ENCODE assay signal across 8 cellular contexts in the genomic region with DNA sequence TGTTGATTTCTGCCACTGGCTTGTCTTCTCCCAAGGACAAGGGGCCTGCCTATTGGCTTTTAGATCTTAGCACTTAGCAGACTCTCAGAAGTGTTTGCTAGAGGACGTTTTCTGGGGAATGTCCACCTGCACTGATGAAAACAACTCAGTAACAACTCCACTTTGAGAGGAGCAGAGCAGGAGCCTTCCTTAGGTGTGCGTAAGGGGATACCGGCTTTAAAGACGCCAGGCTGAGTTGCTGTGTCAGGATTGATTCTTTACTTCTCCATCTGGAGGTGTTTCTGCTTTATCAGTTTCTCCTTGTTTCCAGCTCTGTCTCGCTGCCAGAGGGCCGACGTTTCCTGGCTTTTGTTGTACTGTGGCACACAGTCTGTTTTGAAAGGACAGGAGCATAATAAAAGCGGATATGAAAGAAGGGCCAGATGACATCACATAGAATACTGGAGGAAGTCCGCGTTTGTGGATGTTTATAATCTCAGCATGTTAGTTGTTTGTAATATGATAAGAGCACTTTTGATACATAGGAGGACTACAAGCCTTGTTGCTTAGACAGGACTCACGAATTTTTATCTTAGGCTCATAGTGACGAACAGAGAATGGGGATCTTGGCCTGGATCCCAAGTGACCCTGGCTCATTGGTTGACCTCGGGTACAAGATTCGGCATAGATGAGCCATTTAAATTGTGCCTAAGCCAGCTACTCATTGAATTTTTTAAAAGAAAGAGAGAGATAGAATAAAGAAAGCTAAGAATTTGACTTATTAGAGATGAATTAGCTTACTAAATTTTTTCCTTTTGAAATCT. TPM values are rescaled to one million over a fixed set of nuclear protein-coding genes. Genes with fewer than 3 reads are reported as not detected.
DNase-seq lines count a peak whose midpoint lies in the region; ATAC-seq and TF ChIP-seq lines count a peak whose summit lies in the region.

No MANE protein-coding gene starts in this region.

- H2AFZ ChIP-seq in MM.1S (ENCODE audit: low read length) = 0 out of 2 replicates have a peak overlapping the region, but pooled peaks have one; percentile 15

- no peaks in the 10 kb centered on the region for H3K36me3 ChIP-seq in MM.1S (replicated peaks; ENCODE audit: insufficient read depth, low read length)
- no peaks in the 10 kb centered on the region for H3K36me3 ChIP-seq in duodenal mucosa (ENCODE audit: control insufficient read depth in 1 of 2, insufficient read depth in 2 of 2, low read length in 2 of 2)

- DNase-seq in MM.1S (no peak), posterior vena cava (ENCODE audit: low spot score) (peak; percentile 85), NK-92 (lab: John Stamatoyannopoulos, UW; ENCODE audit: unreplicated experiment) (no peak)
- no peak for DNase-seq in activated naive CD4-positive, alpha-beta T cell treated with anti-CD3 and anti-CD28 coated beads, Interleukin-2, amount 50 U/mL, for 72 hours (ENCODE audit: low spot score in 2 of 2)
- DNase-seq in stimulated activated naive CD4-positive, alpha-beta T cell treated with Interleukin-2 at 50 U/mL for 16 hours (lab: John Stamatoyannopoulos, UW) = no peak

- H3K27me3 ChIP-seq in MM.1S (replicated peaks; ENCODE audit: insufficient read depth, low read length) (no peaks in the 10 kb centered on the region), duodenal mucosa (ENCODE audit: control insufficient read depth in 1 of 2, insufficient read depth in 2 of 2, low read length in 2 of 2) (peaks cover 0 to 6% of the 10 kb centered on the region in 2 donors)

- H4K20me1 ChIP-seq in MM.1S (ENCODE audit: insufficient read depth, low read length) = no peaks in the 10 kb centered on the region

- no peaks in the 10 kb centered on the region for H3K9me3 ChIP-seq in MM.1S (replicated peaks; ENCODE audit: insufficient read depth, low read length)
- no peaks in the 10 kb centered on the region for H3K9me3 ChIP-seq in duodenal mucosa (ENCODE audit: control insufficient read depth in 1 of 2, low read length in 2 of 2)

- H3K9me3 Mint-ChIP-seq in activated naive CD4-positive, alpha-beta T cell treated with anti-CD3 and anti-CD28 coated beads, Interleukin-2, amount 50 U/mL, for 72 hours = no peaks in the 10 kb centered on the region

- no peaks in the 10 kb centered on the region for H3F3A ChIP-seq in MM.1S (ENCODE audit: insufficient read depth, low read length)

- H3K27ac Mint-ChIP-seq in activated naive CD4-positive, alpha-beta T cell treated with anti-CD3 and anti-CD28 coated beads, Interleukin-2, amount 50 U/mL, for 72 hours = peak overlapping the region in 1 of 2 donors; percentile 57

- H3K9ac ChIP-seq in MM.1S (ENCODE audit: low read length) (no peak overlapping the region), duodenal mucosa (ENCODE audit: low read depth in 1 of 2, low read length in 2 of 2) (peak overlapping the region in 1 of 2 donors; percentile 42)

- no peak for TF ChIP-seq CTCF in MM.1S (IDR thresholded peaks at IDR 0.05; ENCODE audit: low read length)

- ATAC-seq in GM19452 (IDR thresholded peaks at IDR 0.05; ENCODE audit: unreplicated experiment) = peak; percentile 60
- no peak for ATAC-seq in GM18858 (IDR thresholded peaks at IDR 0.05; ENCODE audit: unreplicated experiment)
- ATAC-seq in activated naive CD4-positive, alpha-beta T cell treated with anti-CD3 and anti-CD28 coated beads, Interleukin-2, amount 50 U/mL, for 72 hours = no peak

- peaks cover 0 to 26% of the 10 kb centered on the region in 2 donors for H3K36me3 Mint-ChIP-seq in activated naive CD4-positive, alpha-beta T cell treated with anti-CD3 and anti-CD28 coated beads, Interleukin-2, amount 50 U/mL, for 72 hours

- H3K4me2 ChIP-seq in MM.1S (ENCODE audit: low read depth, low read length) = no peak overlapping the region

- no peaks in the 10 kb centered on the region for H3K79me2 ChIP-seq in MM.1S (ENCODE audit: low read length)

- H3K27ac ChIP-seq in MM.1S (ENCODE audit: low read length) (no peak overlapping the region), duodenal mucosa (ENCODE audit: low read depth, low read length) (peak overlapping the region; percentile 83)

- no peaks in the 10 kb centered on the region for H3K9me2 ChIP-seq in MM.1S (replicated peaks; ENCODE audit: insufficient read depth, low read length)

- intact Hi-C loops in posterior vena cava (cut with DNase I) = no loop called here

- H3K4me3 ChIP-seq in MM.1S (ENCODE audit: low read length) (no peak overlapping the region), duodenal mucosa (ENCODE audit: low read depth in 1 of 2, low read length in 2 of 2) (no peak overlapping the region)

- no peaks in the 10 kb centered on the region for H3K4me1 ChIP-seq in MM.1S (ENCODE audit: low read length)
- peaks cover 5 to 11% of the 10 kb centered on the region in 2 donors for H3K4me1 ChIP-seq in duodenal mucosa (ENCODE audit: control insufficient read depth in 1 of 2, insufficient read depth in 2 of 2, low read length in 2 of 2)

RNA-seq across cellular contexts. Expression of a gene that starts 34.6 kb away (rescaled TPM):
- total RNA-seq in posterior vena cava = 100 to 1,000 TPM; 816 to 963 TPM
- total RNA-seq in activated naive CD4-positive, alpha-beta T cell treated with anti-CD3 and anti-CD28 coated beads, Interleukin-2, amount 50 U/mL, for 72 hours = under 1 TPM in 1 of 2 donors, not detected in 1; 0.84 TPM

RNA-seq across cellular contexts. Expression of a gene that starts 34.7 kb away (rescaled TPM):
- 1,000 to 10,000 TPM in 1 of 2 donors, 100 to 1,000 TPM in 1; 830 to 1,061 TPM for total RNA-seq in posterior vena cava
- total RNA-seq in activated naive CD4-positive, alpha-beta T cell treated with anti-CD3 and anti-CD28 coated beads, Interleukin-2, amount 50 U/mL, for 72 hours = under 1 TPM in 1 of 2 donors, not detected in 1; 0.14 TPM

Comparison
In these comparisons a context has a peak if more than half of its experiments do, and no peak if none do; other contexts are left out.
1. RNA of a gene that starts 34.6 kb away (total RNA-seq): 816 to 963 TPM in posterior vena cava; 0.84 TPM in activated naive CD4-positive, alpha-beta T cell treated with anti-CD3 and anti-CD28 coated beads, Interleukin-2, amount 50 U/mL, for 72 hours; every median in the first group is over 100 times any median in the second.
2. RNA of a gene that starts 34.7 kb away (total RNA-seq): 830 to 1,061 TPM in posterior vena cava; 0.14 TPM in activated naive CD4-positive, alpha-beta T cell treated with anti-CD3 and anti-CD28 coated beads, Interleukin-2, amount 50 U/mL, for 72 hours; every median in the first group is over 100 times any median in the second.